21 cellular contexts compared by ENCODE assay signal in genomic region chr5:3282841-3283240, GRCh38.
DNase-seq lines count a peak whose midpoint lies in the region; ATAC-seq and TF ChIP-seq lines count a peak whose summit lies in the region.
"Had no signal": no experiment of that assay in that cellular context is flagged by ENCODE, and none has a peak within 500 bp of the region (broad histone marks: within the 10 kb centered on the region; RNA-seq: fewer than 3 reads in every experiment).

No MANE protein-coding gene starts in this region.

- no peak overlapping the region for H3K9ac ChIP-seq in BLaER1 treated with 17β-estradiol and CSF1 and Interleukin-3, amounts not matched to agents 10 nM and 100 nM

- CTCF ChIA-PET in HEK293 (lab: Yijun Ruan, JAX), result no interaction called here

- no peak for TF ChIP-seq POLR2A in stomach (IDR thresholded peaks at IDR 0.05)

- POLR2A ChIA-PET in HEK293 (lab: Yijun Ruan, JAX), result no interaction called here

- H3K4me3 ChIP-seq in BLaER1 treated with 17β-estradiol and CSF1 and Interleukin-3, amounts not matched to agents 10 nM and 100 nM, result no peak overlapping the region
- H3K4me3 ChIP-seq in HEK293 (ENCODE audit: low read depth, low read length), result no peak overlapping the region
- no peak overlapping the region for H3K4me3 ChIP-seq in stomach
- H3K4me3 ChIP-seq: A549, GM12878, HAP-1 had no signal

- 89 to 97% (median 96%) methylated on average over 18 to 20 of the region's 20 CpGs for WGBS in stomach, 5 donors

- peak; percentile 28 for DNase-seq in islet precursor cell
- no peak for DNase-seq in NCI-H446 treated with DMSO at 0.1 percent for 48 hours (lab: John Stamatoyannopoulos, UW)
- no peak for DNase-seq in stomach
- no peak for DNase-seq in superior temporal gyrus (ENCODE audit: extremely low spot score)
- DNase-seq: 8988T; ACHN; AML-193; BE2C; Caco-2; CD4-positive, CD25-positive, alpha-beta regulatory T cell; CD8-positive, alpha-beta T cell; DMS79; EL; GDM1 had no signal

- no peak for ATAC-seq in GM18870 (IDR thresholded peaks at IDR 0.05; ENCODE audit: unreplicated experiment)
- ATAC-seq: A549; CD8-positive, alpha-beta T cell; GM12878 had no signal

- TF ChIP-seq EP300 in stomach (IDR thresholded peaks at IDR 0.05), result no peak

- no peaks in the 10 kb centered on the region for H3K36me3 ChIP-seq in BLaER1 treated with 17β-estradiol and CSF1 and Interleukin-3, amounts not matched to agents 10 nM and 100 nM
- no peaks in the 10 kb centered on the region for H3K36me3 ChIP-seq in HEK293 (ENCODE audit: control insufficient read depth in 2 of 2, insufficient read depth in 1 of 2, low read length in 2 of 2)
- H3K36me3 ChIP-seq in stomach, result no peaks in the 10 kb centered on the region
- H3K36me3 ChIP-seq: BE2C, HAP-1 had no signal

- intact Hi-C loops in stomach (cut with DNase I; ENCODE audit: low total_unique reads), result no loop called here

- no peak overlapping the region for H3K27ac ChIP-seq in BLaER1 treated with 17β-estradiol and CSF1 and Interleukin-3, amounts not matched to agents 10 nM and 100 nM
- no peak overlapping the region for H3K27ac ChIP-seq in HEK293 (ENCODE audit: extremely low read depth, low read depth, low read length)
- no peak overlapping the region for H3K27ac ChIP-seq in stomach
- H3K27ac ChIP-seq: A549, C4-2B had no signal

- H3K27me3 ChIP-seq in BLaER1 treated with 17β-estradiol and CSF1 and Interleukin-3, amounts not matched to agents 10 nM and 100 nM, result no peaks in the 10 kb centered on the region
- H3K27me3 ChIP-seq in stomach, result peaks cover 0 to 4% (median 2%) of the 10 kb centered on the region in 3 donors
- H3K27me3 ChIP-seq: BE2C had no signal

- peak overlapping the region in 8 of 11 experiments; percentile 5 to 43 (median 36); a peak in 13 of 22 replicates for H3K4me2 ChIP-seq in BLaER1 treated with 17β-estradiol and CSF1 and Interleukin-3, amounts not matched to agents 10 nM and 100 nM
- H3K4me2 ChIP-seq: A549 had no signal

- H3K4me1 ChIP-seq in BLaER1 treated with 17β-estradiol and CSF1 and Interleukin-3, amounts not matched to agents 10 nM and 100 nM, result peaks cover 3 to 54% (median 39%) of the 10 kb centered on the region in 10 experiments
- H3K4me1 ChIP-seq in HEK293 (ENCODE audit: control insufficient read depth, insufficient read depth, low read length) (no peaks in the 10 kb centered on the region), stomach (no peaks in the 10 kb centered on the region)
- H3K4me1 ChIP-seq: A549, BE2C, Caco-2, HAP-1 had no signal

- no peaks in the 10 kb centered on the region for H4K20me1 ChIP-seq in BLaER1 treated with 17β-estradiol and CSF1 and Interleukin-3, amounts not matched to agents 10 nM and 100 nM

- TF ChIP-seq CTCF in HEK293 (tag by site-specific recombination; IDR thresholded peaks at IDR 0.05) (no peak), stomach (IDR thresholded peaks at IDR 0.05) (no peak)

- H3K9me3 ChIP-seq in BLaER1 treated with 17β-estradiol and CSF1 and Interleukin-3, amounts not matched to agents 10 nM and 100 nM (replicated peaks in 1 of 11), result no peaks in the 10 kb centered on the region
- H3K9me3 ChIP-seq in HEK293 (ENCODE audit: control insufficient read depth, insufficient read depth, low read depth, low read length) (no peaks in the 10 kb centered on the region), stomach (peaks cover 0 to 4% (median 0%) of the 10 kb centered on the region in 4 donors)
- H3K9me3 ChIP-seq: A549, BE2C, Caco-2, HAP-1 had no signal

TF ChIP-seq in HEK293, 187 proteins besides CTCF, POLR2A, EP300 and RAD21:
- TF ChIP-seq PRDM6 (tag by site-specific recombination; IDR thresholded peaks at IDR 0.05) (no peak), ZSCAN4 (tag by site-specific recombination; IDR thresholded peaks at IDR 0.05) (peak; percentile 89), ATF2 (tag by site-specific recombination; IDR thresholded peaks at IDR 0.05; ENCODE audit: low read depth) (no peak)
